ENCODE assay signal across 18 cellular contexts in genomic region chr22:38867496-38868285, GRCh38. TPM values are rescaled to one million over a fixed set of nuclear protein-coding genes. Genes with fewer than 3 reads are reported as not detected.
DNase-seq lines count a peak whose midpoint lies in the region; ATAC-seq, FAIRE-seq and TF ChIP-seq lines count a peak whose summit lies in the region.
"Had no signal": no experiment of that assay in that cellular context is flagged by ENCODE, and none has a peak within 500 bp of the region (broad histone marks: within the 10 kb centered on the region; RNA-seq: fewer than 3 reads in every experiment).

No MANE protein-coding gene starts in this region.

- peak overlapping the region; percentile 21; the same call in 1 of the 2 replicates for H3K9ac ChIP-seq in BLaER1
- peak overlapping the region in 1 of 2 experiments; percentile 45; a peak in 1 of 4 replicates for H3K9ac ChIP-seq in K562 (ENCODE audit: insufficient read depth in 1 of 2, low read depth in 2 of 2, low read length in 2 of 2)

- H3K9me3 Mint-ChIP-seq in CD4-positive, alpha-beta memory T cell: no peaks in the 10 kb centered on the region
- H3K9me3 Mint-ChIP-seq in mesothelial cell of epicardium: no peaks in the 10 kb centered on the region

- no TSS peak for BruUV-seq in K562 (replicated peaks; lab: Mats Ljungman, UMichigan)

- no peak for ATAC-seq in K562
- no peak for ATAC-seq in omental fat pad (ENCODE audit: low FRiP score)
- ATAC-seq: left lung had no signal

- H3K4me3 ChIP-seq in BLaER1 (no peak overlapping the region), K562 (no peak overlapping the region)
- H3K4me3 ChIP-seq in CD4-positive, alpha-beta memory T cell (ENCODE audit: low read length in 2 of 2): no peak overlapping the region
- no peak overlapping the region for H3K4me3 ChIP-seq in effector memory CD4-positive, alpha-beta T cell (ENCODE audit: insufficient read depth, low read depth, low read length, poor library complexity, severe bottlenecking)
- H3K4me3 ChIP-seq: adrenal gland, left lung, tibial nerve had no signal

- TF ChIP-seq POLR2A in K562 (conservative IDR thresholded peaks at IDR 0.05): no peak

- in situ Hi-C loops in K562 (cut with MboI): no loop called here

- peaks cover 2% of the 10 kb centered on the region for H3K9me1 ChIP-seq in K562 (ENCODE audit: control insufficient read depth, insufficient read depth, low read length)

- no peak for FAIRE-seq in K562 (lab: Jason Lieb, UNC)

- H3K4me2 ChIP-seq in BLaER1: peak overlapping the region; percentile 92
- no peak overlapping the region for H3K4me2 ChIP-seq in K562 (ENCODE audit: insufficient read depth, low read length)

- H3K4me1 ChIP-seq in BLaER1 (peaks cover 72% of the 10 kb centered on the region), K562 (replicated peaks in 1 of 2; ENCODE audit: control insufficient read depth in 2 of 2, insufficient read depth in 2 of 2, low read length in 2 of 2) (peaks cover 0 to 35% of the 10 kb centered on the region in 2 experiments; a peak in 4 of 5 replicates)
- peaks cover 38% of the 10 kb centered on the region for H3K4me1 ChIP-seq in CD4-positive, alpha-beta memory T cell (ENCODE audit: insufficient read depth, low read length)
- peaks cover 30% of the 10 kb centered on the region for H3K4me1 ChIP-seq in effector memory CD4-positive, alpha-beta T cell (ENCODE audit: control insufficient read depth, insufficient read depth, low read length, poor library complexity, severe bottlenecking)

- intact Hi-C loops in CD4-positive, alpha-beta memory T cell (cut with micrococcal nuclease): no loop called here
- intact Hi-C loops in K562 (cut with micrococcal nuclease): no loop called here

- no peaks in the 10 kb centered on the region for H3K27me3 ChIP-seq in BLaER1
- no peaks in the 10 kb centered on the region for H3K27me3 ChIP-seq in CD4-positive, alpha-beta memory T cell (ENCODE audit: insufficient read depth, low read length)
- no peaks in the 10 kb centered on the region for H3K27me3 ChIP-seq in K562 (ENCODE audit: control insufficient read depth in 2 of 2, insufficient read depth in 2 of 2, low read length in 2 of 2)
- no peaks in the 10 kb centered on the region for H3K27me3 ChIP-seq in effector memory CD4-positive, alpha-beta T cell (replicated peaks; ENCODE audit: control insufficient read depth, insufficient read depth, low read length, poor library complexity, severe bottlenecking)
- H3K27me3 ChIP-seq: adrenal gland, left lung, tibial nerve had no signal

- TF ChIP-seq CTCF in K562 (IDR thresholded peaks at IDR 0.05 in 2 of 3, conservative IDR thresholded peaks at IDR 0.05 in 1 of 3; ENCODE audit: insufficient read depth in 2 of 3, low read depth in 1 of 3, low read length in 3 of 3): no peak
- no peak for TF ChIP-seq CTCF in omental fat pad (IDR thresholded peaks at IDR 0.05)
- TF ChIP-seq CTCF in mesothelial cell of epicardium (IDR thresholded peaks at IDR 0.05; ENCODE audit: unreplicated experiment): no peak

- peak overlapping the region in 4 of 7 donors; percentile 53 to 75 (median 72) for H3K27ac Mint-ChIP-seq in CD4-positive, alpha-beta memory T cell
- no peak overlapping the region for H3K27ac Mint-ChIP-seq in mesothelial cell of epicardium
- H3K27ac Mint-ChIP-seq: B cell had no signal

- POLR2A ChIA-PET in CD4-positive, alpha-beta memory T cell (lab: Charles Lee; ENCODE audit: partially characterized antibody): no interaction called here
- POLR2A ChIA-PET in K562 (lab: Yijun Ruan, JAX): interaction anchor here (0.6 to 1.6 kb wide), 2 partner anchors 9 to 112 kb away, joined by 3 to 5 read pairs; no protein-coding TSS in a partner anchor

- H3K36me3 ChIP-seq in BLaER1 (peaks cover 67% of the 10 kb centered on the region), K562 (ENCODE audit: control insufficient read depth, insufficient read depth, low read length) (peaks cover 49% of the 10 kb centered on the region; the same call in 2 of the 3 replicates)
- peaks cover 29% of the 10 kb centered on the region for H3K36me3 ChIP-seq in CD4-positive, alpha-beta memory T cell (ENCODE audit: insufficient read depth, low read length)
- peaks cover 44% of the 10 kb centered on the region for H3K36me3 ChIP-seq in effector memory CD4-positive, alpha-beta T cell (ENCODE audit: control insufficient read depth, insufficient read depth, low read length)

- no peak for TF ChIP-seq EP300 in K562 (IDR thresholded peaks at IDR 0.05; ENCODE audit: low read length)

- no peak for DNase-seq in CD4-positive, alpha-beta memory T cell
- DNase-seq in K562 (ENCODE audit: extremely low read depth in 1 of 4, low spot score in 3 of 4) (no peak), omental fat pad (ENCODE audit: low spot score) (peak; percentile 8), mesothelial cell of epicardium (ENCODE audit: low spot score in 2 of 2, unreplicated experiment in 2 of 2) (no peak), SKM-1 (lab: John Stamatoyannopoulos, UW; ENCODE audit: unreplicated experiment) (no peak)
- DNase-seq in effector memory CD4-positive, alpha-beta T cell: no peak
- DNase-seq: activated CD4-positive, alpha-beta T cell treated with anti-CD3 and anti-CD28 coated beads, Interleukin-2, amount 50 U/mL, for 1 hour; effector CD4-positive, alpha-beta T cell; NCI-H2029; NCI-H510A; nucleus accumbens; RPMI8226; stimulated activated CD4-positive, alpha-beta T cell treated with anti-CD3 and anti-CD28 coated beads, Interleukin-15, amount 100 ng/mL, for 24 hours had no signal

- TF ChIP-seq RAD21 in K562 (CRISPR knock-in tag; conservative IDR thresholded peaks at IDR 0.05 in 1 of 2, IDR thresholded peaks at IDR 0.05 in 1 of 2): no peak

- peaks cover 0 to 33% of the 10 kb centered on the region in 2 donors for H3K36me3 Mint-ChIP-seq in CD4-positive, alpha-beta memory T cell
- H3K36me3 Mint-ChIP-seq in mesothelial cell of epicardium: peaks cover 2% of the 10 kb centered on the region

- 93% methylated on average over 9 of the region's 18 CpGs for WGBS in K562 (ENCODE audit: insufficient coverage, low coverage, missing lambda C conversion rate)

- no peaks in the 10 kb centered on the region for H3K9me3 ChIP-seq in BLaER1
- no peaks in the 10 kb centered on the region for H3K9me3 ChIP-seq in CD4-positive, alpha-beta memory T cell (ENCODE audit: control insufficient read depth in 1 of 2, low read length in 2 of 2)
- no peaks in the 10 kb centered on the region for H3K9me3 ChIP-seq in K562 (replicated peaks; ENCODE audit: control insufficient read depth, insufficient read depth, low read depth, low read length)
- no peaks in the 10 kb centered on the region for H3K9me3 ChIP-seq in effector memory CD4-positive, alpha-beta T cell (ENCODE audit: control insufficient read depth, low read length)
- H3K9me3 ChIP-seq: adrenal gland, left lung, tibial nerve had no signal

- H3K27ac ChIP-seq in BLaER1 (peak overlapping the region; percentile 49; the same call in 1 of the 2 replicates), K562 (ENCODE audit: extremely low read depth, low read depth, low read length) (no peak overlapping the region)
- no peak overlapping the region for H3K27ac ChIP-seq in CD4-positive, alpha-beta memory T cell (ENCODE audit: low read depth, low read length)
- H3K27ac ChIP-seq in effector memory CD4-positive, alpha-beta T cell (ENCODE audit: insufficient read depth, low read length, poor library complexity, severe bottlenecking): no peak overlapping the region
- H3K27ac ChIP-seq: left lung, tibial nerve had no signal

- CTCF ChIA-PET in CD4-positive, alpha-beta memory T cell (lab: Charles Lee; ENCODE audit: partially characterized antibody): interaction anchor here (0.5 to 7.1 kb wide), 6 partner anchors 13 to 247 kb away, joined by 3 to 168 read pairs (median 10); partner anchors contain the start of gene APOBEC3G
- CTCF ChIA-PET in K562 (lab: Yijun Ruan, JAX; ENCODE audit: low intra/inter-chr PET ratio): interaction anchor here (1.4 kb wide), 1 partner anchor 254 kb away, joined by 3 read pairs; no protein-coding TSS in a partner anchor

- H3K79me2 ChIP-seq in K562 (ENCODE audit: control insufficient read depth, insufficient read depth, low read length): peaks cover 29% of the 10 kb centered on the region

- peaks cover 86% of the 10 kb centered on the region for H4K20me1 ChIP-seq in BLaER1
- no peaks in the 10 kb centered on the region; the same call in 1 of the 2 replicates for H4K20me1 ChIP-seq in K562 (replicated peaks; ENCODE audit: control insufficient read depth, insufficient read depth, low read length)

- H3K4me1 Mint-ChIP-seq in CD4-positive, alpha-beta memory T cell: peaks cover 21 to 47% (median 34%) of the 10 kb centered on the region in 4 donors
- peaks cover 23% of the 10 kb centered on the region for H3K4me1 Mint-ChIP-seq in mesothelial cell of epicardium

- no peak overlapping the region for H3K4me3 Mint-ChIP-seq in CD4-positive, alpha-beta memory T cell
- no peak overlapping the region for H3K4me3 Mint-ChIP-seq in mesothelial cell of epicardium
- H3K4me3 Mint-ChIP-seq: B cell had no signal

- no peak overlapping the region for H2AFZ ChIP-seq in K562 (ENCODE audit: low read depth, low read length)

- H3K27me3 Mint-ChIP-seq in CD4-positive, alpha-beta memory T cell: no peaks in the 10 kb centered on the region
- H3K27me3 Mint-ChIP-seq in mesothelial cell of epicardium (ENCODE audit: low read depth): no peaks in the 10 kb centered on the region
- H3K27me3 Mint-ChIP-seq: B cell had no signal

RNA-seq across cellular contexts. Expression of gene CBX6, which starts 4.3 kb away (rescaled TPM):
- total RNA-seq in CD4-positive, alpha-beta memory T cell: 10 to 100 TPM; 85.0 to 88.0 TPM
- 10 to 100 TPM in 1 of 2 donors, 1 to 10 TPM in 1; 4.1 to 10.9 TPM for polyA plus RNA-seq in CD4-positive, alpha-beta memory T cell
- total RNA-seq in K562 (2011; cell fraction: chromatin; rRNA removed; ENCODE audit: low replicate concordance): 20.8 and 48.0 TPM in 2 replicates
- total RNA-seq in K562 (2011; cell fraction: nucleolus; rRNA removed): 32.9 and 39.0 TPM in 2 replicates
- total RNA-seq in K562 (2011; cell fraction: nucleoplasm; rRNA removed): 29.8 and 36.5 TPM in 2 replicates
- total RNA-seq in K562 (2014; rRNA removed): 14.6 and 18.4 TPM in 2 replicates
- 7.4 and 8.0 TPM in 2 replicates for total RNA-seq in K562 (2014; rRNA removed; fragmentation: Illumina TruSeq; extraction: Trizol)
- 10.7 and 11.2 TPM in 2 replicates for total RNA-seq in K562 (2015; rRNA removed; fragmentation: Illumina TruSeq; extraction: Trizol)
- 29.4 and 31.6 TPM in 2 replicates for total RNA-seq in K562 (2021)
- 3.3 TPM in 2 replicates for polyA plus RNA-seq in K562 (2011; rRNA removed)
- 2.4 and 7.2 TPM in 2 replicates for polyA plus RNA-seq in K562 (2011; cell fraction: cytosol; rRNA removed)
- 12.5 and 31.3 TPM in 2 replicates for polyA plus RNA-seq in K562 (2011; cell fraction: nucleus; rRNA removed)
- 6.6 and 8.2 TPM in 2 replicates for polyA plus RNA-seq in K562 (2012)
- 7.2 and 10.0 TPM in 2 replicates for polyA plus RNA-seq in K562 (2014; fragmentation: Illumina TruSeq; extraction: Trizol)
- polyA plus RNA-seq in K562 (2014; fragmentation: Nextera tagmentation; extraction: Ambion mirVana): 1 to 10 TPM in 1 of 2 experiments, under 1 TPM in 1; 0.75 to 1.2 TPM
- 8.0 and 9.0 TPM in 2 replicates for polyA plus RNA-seq in K562 (2014; rRNA removed)
- 6.9 and 8.8 TPM in 2 replicates for polyA minus RNA-seq in K562 (2011; rRNA and poly(A)+ RNA removed)
- 12.9 and 18.3 TPM in 2 replicates for polyA minus RNA-seq in K562 (2011; cell fraction: cytosol; rRNA and poly(A)+ RNA removed)
- polyA minus RNA-seq in K562 (2011; cell fraction: nucleus; rRNA and poly(A)+ RNA removed): 24.7 and 27.6 TPM in 2 replicates
- 10 to 100 TPM; 27.4 to 59.6 (median 34.9) TPM for total RNA-seq in omental fat pad
- total RNA-seq in mesothelial cell of epicardium: 101 to 104 TPM (median 102 TPM) in 3 replicates

RNA-seq across cellular contexts. Expression of gene NPTXR, which starts 23.9 kb away (rescaled TPM):
- 1 to 10 TPM; 8.6 to 9.0 TPM for total RNA-seq in CD4-positive, alpha-beta memory T cell
- polyA plus RNA-seq in CD4-positive, alpha-beta memory T cell: under 1 TPM; 0.31 to 0.61 TPM
- total RNA-seq in K562 (2011; cell fraction: chromatin; rRNA removed; ENCODE audit: low replicate concordance): 1.3 and 3.0 TPM in 2 replicates
- total RNA-seq in K562 (2011; cell fraction: nucleolus; rRNA removed): 3.0 and 3.3 TPM in 2 replicates
- total RNA-seq in K562 (2011; cell fraction: nucleoplasm; rRNA removed): 2.9 and 4.0 TPM in 2 replicates
- total RNA-seq in K562 (2014; rRNA removed) (1.0 and 1.1 TPM in 2 replicates), K562 (2014; rRNA removed; fragmentation: Illumina TruSeq; extraction: Trizol) (0.51 and 0.54 TPM in 2 replicates), K562 (2015; rRNA removed; fragmentation: Illumina TruSeq; extraction: Trizol) (0.65 and 0.72 TPM in 2 replicates), K562 (2021) (3.0 and 3.1 TPM in 2 replicates), omental fat pad (1 to 10 TPM; 2.4 to 3.8 (median 3.0) TPM), mesothelial cell of epicardium (9.6 to 10.3 TPM (median 10.1 TPM) in 3 replicates)
- polyA plus RNA-seq in K562 (2011; rRNA removed) (1.8 and 3.3 TPM in 2 replicates), K562 (2014; fragmentation: Illumina TruSeq; extraction: Trizol) (2.3 and 2.6 TPM in 2 replicates), K562 (2014; fragmentation: Nextera tagmentation; extraction: Ambion mirVana) (under 1 TPM; 0.01 to 0.10 TPM), K562 (2014; rRNA removed) (1.5 and 1.7 TPM in 2 replicates)
- 2.5 and 2.8 TPM in 2 replicates for polyA plus RNA-seq in K562 (2011; cell fraction: cytosol; rRNA removed)
- polyA plus RNA-seq in K562 (2011; cell fraction: nucleus; rRNA removed): 2.1 and 2.8 TPM in 2 replicates
- polyA plus RNA-seq in K562 (2012): 1.7 and 3.2 TPM in 2 replicates
- 1.9 and 2.7 TPM in 2 replicates for polyA minus RNA-seq in K562 (2011; rRNA and poly(A)+ RNA removed)
- polyA minus RNA-seq in K562 (2011; cell fraction: cytosol; rRNA and poly(A)+ RNA removed): 2.6 and 4.7 TPM in 2 replicates
- polyA minus RNA-seq in K562 (2011; cell fraction: nucleus; rRNA and poly(A)+ RNA removed): 0.94 and 1.00 TPM in 2 replicates
